In genomic region chr10:70830185-70830584, GRCh38 we compare ENCODE assay signal across 1 cellular context.
TF ChIP-seq lines count a peak whose summit lies in the region.

No MANE protein-coding gene starts in this region.

TF ChIP-seq in HepG2, 621 proteins besides CTCF, POLR2A, EP300 and RAD21:
- TF ChIP-seq, protein P1, sequence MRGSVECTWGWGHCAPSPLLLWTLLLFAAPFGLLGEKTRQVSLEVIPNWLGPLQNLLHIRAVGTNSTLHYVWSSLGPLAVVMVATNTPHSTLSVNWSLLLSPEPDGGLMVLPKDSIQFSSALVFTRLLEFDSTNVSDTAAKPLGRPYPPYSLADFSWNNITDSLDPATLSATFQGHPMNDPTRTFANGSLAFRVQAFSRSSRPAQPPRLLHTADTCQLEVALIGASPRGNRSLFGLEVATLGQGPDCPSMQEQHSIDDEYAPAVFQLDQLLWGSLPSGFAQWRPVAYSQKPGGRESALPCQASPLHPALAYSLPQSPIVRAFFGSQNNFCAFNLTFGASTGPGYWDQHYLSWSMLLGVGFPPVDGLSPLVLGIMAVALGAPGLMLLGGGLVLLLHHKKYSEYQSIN (CRISPR knock-in tag; IDR thresholded peaks at IDR 0.05; ENCODE audit: borderline replicate concordance), result no peak
- TF ChIP-seq ARNTL (CRISPR knock-in tag; IDR thresholded peaks at IDR 0.05), result no peak
- no peak for TF ChIP-seq ZNF335 (CRISPR knock-in tag; IDR thresholded peaks at IDR 0.05)
- TF ChIP-seq, protein P2, sequence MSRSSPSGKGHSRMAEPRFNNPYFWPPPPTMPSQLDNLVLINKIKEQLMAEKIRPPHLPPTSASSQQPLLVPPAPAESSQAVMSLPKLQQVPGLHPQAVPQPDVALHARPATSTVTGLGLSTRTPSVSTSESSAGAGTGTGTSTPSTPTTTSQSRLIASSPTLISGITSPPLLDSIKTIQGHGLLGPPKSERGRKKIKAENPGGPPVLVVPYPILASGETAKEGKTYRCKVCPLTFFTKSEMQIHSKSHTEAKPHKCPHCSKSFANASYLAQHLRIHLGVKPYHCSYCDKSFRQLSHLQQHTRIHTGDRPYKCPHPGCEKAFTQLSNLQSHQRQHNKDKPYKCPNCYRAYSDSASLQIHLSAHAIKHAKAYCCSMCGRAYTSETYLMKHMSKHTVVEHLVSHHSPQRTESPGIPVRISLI (CRISPR knock-in tag; IDR thresholded peaks at IDR 0.05; ENCODE audit: borderline replicate concordance), result no peak
- TF ChIP-seq GTF3A (CRISPR knock-in tag; conservative IDR thresholded peaks at IDR 0.05), result no peak
- TF ChIP-seq MEF2D (CRISPR knock-in tag; IDR thresholded peaks at IDR 0.05), result no peak
- no peak for TF ChIP-seq ZNF577 (CRISPR knock-in tag; IDR thresholded peaks at IDR 0.05; ENCODE audit: borderline replicate concordance, low read depth)
- TF ChIP-seq MBNL3 (CRISPR knock-in tag; conservative IDR thresholded peaks at IDR 0.05), result no peak
- no peak for TF ChIP-seq ZC3H4 (CRISPR knock-in tag; IDR thresholded peaks at IDR 0.05; ENCODE audit: borderline replicate concordance)
- no peak for TF ChIP-seq CBFB (CRISPR knock-in tag; IDR thresholded peaks at IDR 0.05)
- TF ChIP-seq GATAD2A (CRISPR knock-in tag; IDR thresholded peaks at IDR 0.05), result no peak
- TF ChIP-seq MZF1 (CRISPR knock-in tag; IDR thresholded peaks at IDR 0.05; ENCODE audit: borderline replicate concordance), result no peak
- TF ChIP-seq ZBTB7B (CRISPR knock-in tag; IDR thresholded peaks at IDR 0.05), result no peak
- no peak for TF ChIP-seq TBP (CRISPR knock-in tag; IDR thresholded peaks at IDR 0.05)
- TF ChIP-seq ZNF75D (CRISPR knock-in tag; IDR thresholded peaks at IDR 0.05; ENCODE audit: borderline replicate concordance), result no peak
- TF ChIP-seq, protein P3, sequence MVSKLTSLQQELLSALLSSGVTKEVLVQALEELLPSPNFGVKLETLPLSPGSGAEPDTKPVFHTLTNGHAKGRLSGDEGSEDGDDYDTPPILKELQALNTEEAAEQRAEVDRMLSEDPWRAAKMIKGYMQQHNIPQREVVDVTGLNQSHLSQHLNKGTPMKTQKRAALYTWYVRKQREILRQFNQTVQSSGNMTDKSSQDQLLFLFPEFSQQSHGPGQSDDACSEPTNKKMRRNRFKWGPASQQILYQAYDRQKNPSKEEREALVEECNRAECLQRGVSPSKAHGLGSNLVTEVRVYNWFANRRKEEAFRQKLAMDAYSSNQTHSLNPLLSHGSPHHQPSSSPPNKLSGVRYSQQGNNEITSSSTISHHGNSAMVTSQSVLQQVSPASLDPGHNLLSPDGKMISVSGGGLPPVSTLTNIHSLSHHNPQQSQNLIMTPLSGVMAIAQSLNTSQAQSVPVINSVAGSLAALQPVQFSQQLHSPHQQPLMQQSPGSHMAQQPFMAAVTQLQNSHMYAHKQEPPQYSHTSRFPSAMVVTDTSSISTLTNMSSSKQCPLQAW (CRISPR knock-in tag; IDR thresholded peaks at IDR 0.05), result no peak
- no peak for TF ChIP-seq ZNF777 (CRISPR knock-in tag; IDR thresholded peaks at IDR 0.05)
- no peak for TF ChIP-seq ZNF496 (CRISPR knock-in tag; IDR thresholded peaks at IDR 0.05; ENCODE audit: insufficient replicate concordance)
